ENCODE assay signal across 9 cellular contexts in genomic region chr7:75054744-75055527, GRCh38. TPM values are rescaled to one million over a fixed set of nuclear protein-coding genes. Genes with fewer than 3 reads are reported as not detected.
DNase-seq lines count a peak whose midpoint lies in the region; ATAC-seq and TF ChIP-seq lines count a peak whose summit lies in the region.
"Had no signal": no experiment of that assay in that cellular context is flagged by ENCODE, and none has a peak within 500 bp of the region (broad histone marks: within the 10 kb centered on the region; RNA-seq: fewer than 3 reads in every experiment).

No MANE protein-coding gene starts in this region.

- H3F3A ChIP-seq in GM23248 (ENCODE audit: insufficient read depth) = peaks cover 44% of the 10 kb centered on the region

- intact Hi-C loops in Caco-2 (cut with micrococcal nuclease; ENCODE audit: unreplicated experiment) = no loop called here

- in situ Hi-C loops in GM23248 (cut with MboI) (no loop called here), brain microvascular endothelial cell (cut with HindIII; ENCODE audit: low pct_ligation_motif_present, low sequenced_read_pairs) (no loop called here)

- no peak overlapping the region for H3K4me3 Mint-ChIP-seq in activated CD8-positive, alpha-beta T cell treated with anti-CD3 and anti-CD28 coated beads, Interleukin-2, amount 10 ng/mL, durations not matched to agents 7 days and 5 days
- no peak overlapping the region for H3K4me3 Mint-ChIP-seq in Caco-2 (ENCODE audit: unreplicated experiment)

- H2AFZ ChIP-seq in GM23248 = no peak overlapping the region
- H2AFZ ChIP-seq: PC-9 had no signal

- POLR2A ChIA-PET in activated CD8-positive, alpha-beta T cell treated with anti-CD3 and anti-CD28 coated beads, Interleukin-2, amount 10 ng/mL, durations not matched to agents 7 days and 5 days (lab: Charles Lee) = no interaction called here
- POLR2A ChIA-PET in Caco-2 (lab: Charles Lee) = no interaction called here

- H3K27ac ChIP-seq in GM23248 (peak overlapping the region; percentile 70), brain microvascular endothelial cell (peak overlapping the region; percentile 24), WERI-Rb-1 (no peak overlapping the region)
- H3K27ac ChIP-seq: PC-9 had no signal

- no peaks in the 10 kb centered on the region for H3K4me1 Mint-ChIP-seq in activated CD8-positive, alpha-beta T cell treated with anti-CD3 and anti-CD28 coated beads, Interleukin-2, amount 10 ng/mL, durations not matched to agents 7 days and 5 days (ENCODE audit: low read depth)
- no peaks in the 10 kb centered on the region for H3K4me1 Mint-ChIP-seq in Caco-2 (ENCODE audit: low read depth, unreplicated experiment)

- H3K9me3 ChIP-seq in GM23248 (ENCODE audit: low read depth) = no peaks in the 10 kb centered on the region
- no peaks in the 10 kb centered on the region for H3K9me3 ChIP-seq in Caco-2
- no peaks in the 10 kb centered on the region for H3K9me3 ChIP-seq in WERI-Rb-1 (ENCODE audit: severe bottlenecking)

- H3K79me2 ChIP-seq in GM23248 (ENCODE audit: insufficient read depth) = peaks cover 10% of the 10 kb centered on the region; the same call in 1 of the 2 replicates

- peak overlapping the region; percentile 13 for H3K4me2 ChIP-seq in GM23248 (ENCODE audit: unreplicated experiment)
- H3K4me2 ChIP-seq: PC-9 had no signal

- H3K9ac ChIP-seq in GM23248 = peak overlapping the region; percentile 28

- H3K4me1 ChIP-seq in GM23248 (ENCODE audit: insufficient read depth) = peaks cover 33% of the 10 kb centered on the region
- H3K4me1 ChIP-seq in Caco-2 = no peaks in the 10 kb centered on the region

- CTCF ChIA-PET in activated CD8-positive, alpha-beta T cell treated with anti-CD3 and anti-CD28 coated beads, Interleukin-2, amount 10 ng/mL, durations not matched to agents 7 days and 5 days (lab: Charles Lee) = no interaction called here
- CTCF ChIA-PET in Caco-2 (lab: Charles Lee) = no interaction called here

- peak; percentile 94 for DNase-seq in GM23248
- peak; percentile 86 for DNase-seq in brain microvascular endothelial cell
- peak; percentile 45 to 67 for DNase-seq in hippocampal formation (lab: John Stamatoyannopoulos, UW)
- peak; percentile 35 for DNase-seq in skeletal muscle cell (ENCODE audit: low read depth)
- DNase-seq in activated CD8-positive, alpha-beta T cell treated with anti-CD3 and anti-CD28 coated beads, Interleukin-2, amount 10 ng/mL, durations not matched to agents 7 days and 5 days = no peak
- DNase-seq in Caco-2 = no peak
- no peak for DNase-seq in WERI-Rb-1

- BruUV-seq in Caco-2 (replicated peaks; lab: Mats Ljungman, UMichigan) = no TSS peak

- H3K4me3 ChIP-seq in GM23248 = no peak overlapping the region
- no peak overlapping the region for H3K4me3 ChIP-seq in brain microvascular endothelial cell (ENCODE audit: low read depth, low read length)
- H3K4me3 ChIP-seq in skeletal muscle cell (ENCODE audit: low read depth, low read length) = no peak overlapping the region
- H3K4me3 ChIP-seq in Caco-2 (ENCODE audit: low read depth, low read length) = no peak overlapping the region
- no peak overlapping the region for H3K4me3 ChIP-seq in WERI-Rb-1 (ENCODE audit: low read depth, low read length)
- H3K4me3 ChIP-seq: PC-9 had no signal

- H4K20me1 ChIP-seq in GM23248 (ENCODE audit: insufficient read depth) = no peaks in the 10 kb centered on the region

- no peak for ATAC-seq in activated CD8-positive, alpha-beta T cell treated with anti-CD3 and anti-CD28 coated beads, Interleukin-2, amount 10 ng/mL, durations not matched to agents 7 days and 5 days
- no peak for ATAC-seq in HG03196 (IDR thresholded peaks at IDR 0.05; ENCODE audit: unreplicated experiment)

- H3K9me2 ChIP-seq in GM23248 (ENCODE audit: insufficient read depth) = no peaks in the 10 kb centered on the region

- H3K36me3 Mint-ChIP-seq in activated CD8-positive, alpha-beta T cell treated with anti-CD3 and anti-CD28 coated beads, Interleukin-2, amount 10 ng/mL, durations not matched to agents 7 days and 5 days (ENCODE audit: low read depth) = peaks cover 49% of the 10 kb centered on the region
- H3K36me3 Mint-ChIP-seq in Caco-2 (ENCODE audit: insufficient read depth, unreplicated experiment) = peaks cover 78% of the 10 kb centered on the region

- H3K27me3 Mint-ChIP-seq in activated CD8-positive, alpha-beta T cell treated with anti-CD3 and anti-CD28 coated beads, Interleukin-2, amount 10 ng/mL, durations not matched to agents 7 days and 5 days (ENCODE audit: low read depth) = no peaks in the 10 kb centered on the region
- H3K27me3 Mint-ChIP-seq in Caco-2 (ENCODE audit: insufficient read depth, unreplicated experiment) = no peaks in the 10 kb centered on the region

- H3K27ac Mint-ChIP-seq in activated CD8-positive, alpha-beta T cell treated with anti-CD3 and anti-CD28 coated beads, Interleukin-2, amount 10 ng/mL, durations not matched to agents 7 days and 5 days = no peak overlapping the region
- H3K27ac Mint-ChIP-seq in Caco-2 (ENCODE audit: unreplicated experiment) = no peak overlapping the region

- no peaks in the 10 kb centered on the region for H3K27me3 ChIP-seq in GM23248 (replicated peaks; ENCODE audit: insufficient read depth)
- no peaks in the 10 kb centered on the region for H3K27me3 ChIP-seq in brain microvascular endothelial cell (replicated peaks)
- no peaks in the 10 kb centered on the region for H3K27me3 ChIP-seq in Caco-2 (replicated peaks; ENCODE audit: control insufficient read depth, insufficient read depth, low read length)
- no peaks in the 10 kb centered on the region for H3K27me3 ChIP-seq in WERI-Rb-1 (ENCODE audit: insufficient read depth, low read depth, severe bottlenecking)

- WGBS in GM23248 (ENCODE audit: low coverage in 1 of 2, low lambda C conversion rate in 2 of 2, missing lambda C conversion rate in 2 of 2), 2 experiments = 61 to 63% methylated on average over 12 of the region's 12 CpGs

- peaks cover 17% of the 10 kb centered on the region; the same call in 1 of the 2 replicates for H3K36me3 ChIP-seq in GM23248 (ENCODE audit: low read depth)
- peaks cover 48% of the 10 kb centered on the region for H3K36me3 ChIP-seq in brain microvascular endothelial cell (replicated peaks)
- H3K36me3 ChIP-seq in Caco-2 (ENCODE audit: control insufficient read depth, insufficient read depth, low read length) = no peaks in the 10 kb centered on the region
- H3K36me3 ChIP-seq in WERI-Rb-1 = peaks cover 82% of the 10 kb centered on the region

- no peaks in the 10 kb centered on the region for H3K9me3 Mint-ChIP-seq in activated CD8-positive, alpha-beta T cell treated with anti-CD3 and anti-CD28 coated beads, Interleukin-2, amount 10 ng/mL, durations not matched to agents 7 days and 5 days (ENCODE audit: insufficient read depth)
- no peaks in the 10 kb centered on the region for H3K9me3 Mint-ChIP-seq in Caco-2 (ENCODE audit: unreplicated experiment)

- TF ChIP-seq CTCF in brain microvascular endothelial cell (IDR thresholded peaks at IDR 0.05; ENCODE audit: low read depth, low read length, missing control alignments) (no peak), Caco-2 (IDR thresholded peaks at IDR 0.05; ENCODE audit: insufficient read depth in 1 of 2, low read depth in 1 of 2, low read length in 1 of 2, severe bottlenecking in 1 of 2, unreplicated experiment in 1 of 2) (no peak), WERI-Rb-1 (IDR thresholded peaks at IDR 0.05; ENCODE audit: low read depth, low read length) (no peak)

RNA-seq across cellular contexts. Expression of gene RCC1L, which starts 18.7 kb away (rescaled TPM):
- total RNA-seq in GM23248 (2014; rRNA removed; shearing (Covaris generic)) = 59.6 and 61.9 TPM in 2 replicates
- polyA plus RNA-seq in GM23248 (2016; fragmentation: Nextera tagmentation; extraction: Ambion mirVana) = 37.5 and 40.1 TPM in 2 replicates
- total RNA-seq in activated CD8-positive, alpha-beta T cell treated with anti-CD3 and anti-CD28 coated beads, Interleukin-2, amount 10 ng/mL, durations not matched to agents 7 days and 5 days = 10 to 100 TPM; 40.8 to 42.9 TPM
- 62.4 and 63.9 TPM in 2 replicates for total RNA-seq in Caco-2 (2022)

RNA-seq across cellular contexts. Expression of gene GTF2IRD2B, which starts 37.5 kb away (rescaled TPM):
- total RNA-seq in GM23248 (2014; rRNA removed; shearing (Covaris generic)) = 30.0 and 37.8 TPM in 2 replicates
- 28.7 and 32.6 TPM in 2 replicates for polyA plus RNA-seq in GM23248 (2016; fragmentation: Nextera tagmentation; extraction: Ambion mirVana)
- total RNA-seq in activated CD8-positive, alpha-beta T cell treated with anti-CD3 and anti-CD28 coated beads, Interleukin-2, amount 10 ng/mL, durations not matched to agents 7 days and 5 days = 10 to 100 TPM; 24.6 to 25.6 TPM
- 20.0 and 23.5 TPM in 2 replicates for total RNA-seq in Caco-2 (2022)

Comparison
In these comparisons a context has a peak if more than half of its experiments do, and no peak if none do; other contexts are left out.
1. DNase-seq: peak in GM23248 (single experiment), brain microvascular endothelial cell (single experiment), hippocampal formation (2 of 2) and skeletal muscle cell (single experiment); none in activated CD8-positive, alpha-beta T cell treated with anti-CD3 and anti-CD28 coated beads, Interleukin-2, amount 10 ng/mL, durations not matched to agents 7 days and 5 days (single experiment), Caco-2 (0 of 2) and WERI-Rb-1 (single experiment).